In genomic region chr5:139393497-139394122, GRCh38 we compare ENCODE assay signal across 6 cellular contexts. TPM values are rescaled to one million over a fixed set of nuclear protein-coding genes. Genes with fewer than 3 reads are reported as not detected.
A peak's percentile ranks its signal among the peaks of the same experiment; 100 is the strongest.
DNase-seq lines count a peak whose midpoint lies in the region; ATAC-seq and TF ChIP-seq lines count a peak whose summit lies in the region.

No MANE protein-coding gene starts in this region.

- peak overlapping the region; percentile 5 for H3K27ac Mint-ChIP-seq in Calu3 (ENCODE audit: unreplicated experiment)
- H3K27ac Mint-ChIP-seq in activated B cell treated with CpG ODN at 0.5 μM for 24 hours = peak overlapping the region; percentile 86

- DNase-seq in Calu3 (no peak), activated B cell treated with CpG ODN at 0.5 μM for 24 hours (no peak), NCI-H82 (lab: John Stamatoyannopoulos, UW) (no peak), COLO668 (lab: John Stamatoyannopoulos, UW; ENCODE audit: unreplicated experiment) (no peak)

- intact Hi-C loops in Calu3 (cut with micrococcal nuclease; ENCODE audit: unreplicated experiment) = loop anchor here (5.0 kb wide), 1 partner anchor 51 kb away; the partner anchor contains the start of gene PAIP2
- intact Hi-C loops in activated B cell treated with CpG ODN at 0.5 μM for 24 hours (cut with micrococcal nuclease) = loop anchor here (2.0 to 10.0 kb wide), 5 partner anchors 196 to 851 kb away; partner anchors contain the start of genes ETF1, PURA and SIL1

- H3K27me3 Mint-ChIP-seq in Calu3 (ENCODE audit: unreplicated experiment) (no peaks in the 10 kb centered on the region), activated B cell treated with CpG ODN at 0.5 μM for 24 hours (no peaks in the 10 kb centered on the region)

- ATAC-seq in activated B cell treated with CpG ODN at 0.5 μM for 24 hours (ENCODE audit: low read depth) = no peak
- no peak for ATAC-seq in GM21367 (IDR thresholded peaks at IDR 0.05; ENCODE audit: unreplicated experiment)

- H3K9me3 ChIP-seq in mucosa of rectum (ENCODE audit: control insufficient read depth in 2 of 2, low read length in 2 of 2) = no peaks in the 10 kb centered on the region

- no peaks in the 10 kb centered on the region for H3K9me3 Mint-ChIP-seq in Calu3 (ENCODE audit: low read depth, unreplicated experiment)
- H3K9me3 Mint-ChIP-seq in activated B cell treated with CpG ODN at 0.5 μM for 24 hours = no peaks in the 10 kb centered on the region

- BruUV-seq in Calu3 (replicated peaks; lab: Mats Ljungman, UMichigan) = no TSS peak

- H3K27me3 ChIP-seq in mucosa of rectum (ENCODE audit: control insufficient read depth in 2 of 2, insufficient read depth in 2 of 2, low read length in 2 of 2) = peaks cover 0 to 7% of the 10 kb centered on the region in 2 donors

- H3K4me3 Mint-ChIP-seq in Calu3 (ENCODE audit: low read depth, unreplicated experiment) (peak overlapping the region; percentile 81), activated B cell treated with CpG ODN at 0.5 μM for 24 hours (peak overlapping the region; percentile 94)

- H3K27ac ChIP-seq in mucosa of rectum (ENCODE audit: low read depth in 2 of 2, low read length in 2 of 2) = no peak overlapping the region

- H3K36me3 Mint-ChIP-seq in Calu3 (ENCODE audit: insufficient read depth, unreplicated experiment) (peaks cover 22% of the 10 kb centered on the region), activated B cell treated with CpG ODN at 0.5 μM for 24 hours (ENCODE audit: low read depth) (peaks cover 10% of the 10 kb centered on the region)

- H3K4me1 Mint-ChIP-seq in Calu3 (ENCODE audit: low read depth, unreplicated experiment) = peaks cover 23% of the 10 kb centered on the region
- peaks cover 32% of the 10 kb centered on the region for H3K4me1 Mint-ChIP-seq in activated B cell treated with CpG ODN at 0.5 μM for 24 hours

- H3K4me3 ChIP-seq in mucosa of rectum (ENCODE audit: low read length in 2 of 2) = peak overlapping the region; percentile 75 to 76

- TF ChIP-seq CTCF in Calu3 (IDR thresholded peaks at IDR 0.05; ENCODE audit: unreplicated experiment) (no peak), activated B cell treated with CpG ODN at 0.5 μM for 24 hours (IDR thresholded peaks at IDR 0.05) (no peak)

- CTCF ChIA-PET in Calu3 (lab: Charles Lee) (interaction anchor here (0.6 to 1.3 kb wide), 2 partner anchors 20 to 82 kb away, joined by 4 to 5 read pairs; no protein-coding TSS in a partner anchor), activated B cell treated with CpG ODN at 0.5 μM for 24 hours (lab: Charles Lee) (interaction anchor here (1.5 to 3.4 kb wide), 3 partner anchors 16 to 52 kb away, joined by 3 to 17 read pairs (median 7); partner anchors contain the start of gene PAIP2)

- H3K9ac ChIP-seq in mucosa of rectum (ENCODE audit: low read depth in 1 of 2, low read length in 2 of 2) = peak overlapping the region; percentile 35 to 68

- POLR2A ChIA-PET in activated B cell treated with CpG ODN at 0.5 μM for 24 hours (lab: Charles Lee) = interaction anchor here (1.0 to 7.5 kb wide), 7 partner anchors 9 to 121 kb away, joined by 3 to 112 read pairs (median 11); partner anchors contain the start of genes MATR3, PAIP2 and SPATA24

- peaks cover 40 to 51% of the 10 kb centered on the region in 2 donors for H3K4me1 ChIP-seq in mucosa of rectum (ENCODE audit: control insufficient read depth in 2 of 2, insufficient read depth in 2 of 2, low read length in 2 of 2)

- H3K36me3 ChIP-seq in mucosa of rectum (ENCODE audit: control insufficient read depth in 2 of 2, insufficient read depth in 2 of 2, low read length in 2 of 2) = peaks cover 8 to 10% of the 10 kb centered on the region in 2 donors

RNA-seq across cellular contexts. Expression of gene PROB1, which starts 1.3 kb away (rescaled TPM):
- total RNA-seq in Calu3 (2022) = 1.9 and 2.4 TPM in 2 replicates
- total RNA-seq in activated B cell treated with CpG ODN at 0.5 μM for 24 hours = 3.5 and 3.6 TPM in 2 replicates

RNA-seq across cellular contexts. Expression of gene MZB1, which starts 3.9 kb away (rescaled TPM):
- total RNA-seq in Calu3 (2022) = 0.24 TPM in 1 of 2 replicates, not detected in the other
- total RNA-seq in activated B cell treated with CpG ODN at 0.5 μM for 24 hours = 47.1 and 50.5 TPM in 2 replicates

RNA-seq across cellular contexts. Expression of gene SPATA24, which starts 10.3 kb away (rescaled TPM):
- total RNA-seq in Calu3 (2022) (5.1 and 6.8 TPM in 2 replicates), activated B cell treated with CpG ODN at 0.5 μM for 24 hours (6.4 and 9.3 TPM in 2 replicates)

RNA-seq across cellular contexts. Expression of gene SLC23A1, which starts 10.5 kb away (rescaled TPM):
- total RNA-seq in Calu3 (2022) = 0.80 and 2.8 TPM in 2 replicates
- 1.4 and 1.8 TPM in 2 replicates for total RNA-seq in activated B cell treated with CpG ODN at 0.5 μM for 24 hours

RNA-seq across cellular contexts. Expression of gene DNAJC18, which starts 45.7 kb away (rescaled TPM):
- total RNA-seq in Calu3 (2022) = 6.7 and 9.8 TPM in 2 replicates
- total RNA-seq in activated B cell treated with CpG ODN at 0.5 μM for 24 hours = 9.1 and 9.6 TPM in 2 replicates

Comparison
In these comparisons a context has a peak if more than half of its experiments do, and no peak if none do; other contexts are left out.
1. RNA of gene MZB1, which starts 3.9 kb away (total RNA-seq): 47.1 to 50.5 TPM in activated B cell treated with CpG ODN at 0.5 μM for 24 hours; 0.24 TPM in Calu3; every median in the first group is over 10 times any median in the second.